5 cellular contexts compared by ENCODE assay signal in genomic region chr14:73557201-73557600, GRCh38. TPM values are rescaled to one million over a fixed set of nuclear protein-coding genes. Genes with fewer than 3 reads are reported as not detected.
"Had no signal": no experiment of that assay in that cellular context is flagged by ENCODE, and none has a peak within 500 bp of the region (broad histone marks: within the 10 kb centered on the region; RNA-seq: fewer than 3 reads in every experiment).

No MANE protein-coding gene starts in this region.

RNA-seq across cellular contexts. Expression of gene HEATR4, which starts 1.5 kb away (rescaled TPM):
- total RNA-seq: H4, HFFc6 had no signal

RNA-seq across cellular contexts. Expression of gene ACOT1, which starts 20.3 kb away (rescaled TPM):
- total RNA-seq: H4 had no signal

RNA-seq across cellular contexts. Expression of gene ACOT4, which starts 34.5 kb away (rescaled TPM):
- total RNA-seq: HFFc6 had no signal

RNA-seq across cellular contexts. Expression of gene ACOT6, which starts 55.1 kb away (rescaled TPM):
- total RNA-seq: GM23248, H4, H7, H9, HFFc6 had no signal
- polyA plus RNA-seq: GM23248 had no signal
